ENCODE assay signal across 1 cellular context in the genomic region with DNA sequence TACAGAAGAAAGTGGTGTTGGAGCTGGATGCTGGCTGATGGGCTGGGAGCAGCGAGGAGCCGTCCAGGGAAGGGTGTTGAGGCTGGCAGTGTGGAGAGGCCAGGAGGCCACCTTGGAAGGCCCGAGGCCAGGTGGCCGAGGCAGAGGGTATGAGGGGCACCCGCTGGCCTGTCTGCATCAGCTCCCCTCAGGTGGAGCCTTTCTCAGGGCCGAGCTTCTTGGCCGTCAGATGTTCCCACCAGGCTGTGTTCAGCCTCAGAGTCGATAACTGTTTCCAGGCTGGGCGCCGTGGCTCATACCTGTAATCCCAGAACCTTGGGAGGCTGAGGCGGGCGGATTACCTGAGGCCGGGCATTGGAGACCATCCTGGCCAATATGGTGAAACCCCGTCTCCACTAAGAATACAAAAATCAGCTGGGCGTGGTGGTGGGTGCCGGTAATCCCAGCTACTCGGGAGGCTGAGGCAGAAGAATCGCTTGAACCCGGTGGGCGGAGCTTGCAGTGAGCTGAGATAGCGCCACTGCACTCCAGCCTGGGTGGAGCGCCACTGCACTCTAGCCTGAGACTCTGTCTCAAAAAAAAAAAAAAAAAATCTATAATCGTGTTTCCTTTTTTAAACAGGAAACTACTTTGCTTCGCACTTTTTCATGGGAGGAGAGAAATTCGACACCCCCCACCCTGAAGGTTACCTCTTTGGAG.
A peak's percentile ranks its signal among the peaks of the same experiment; 100 is the strongest.
TF ChIP-seq lines count a peak whose summit lies in the region.

No MANE protein-coding gene starts in this region.

TF ChIP-seq in K562, 482 proteins besides CTCF, POLR2A, EP300 and RAD21:
- TF ChIP-seq TBL1XR1 (IDR thresholded peaks at IDR 0.05; ENCODE audit: low read length in 2 of 2) (0 out of 4 replicates have a peak, but pooled peaks of 1 of the 2 experiments have one; percentile 15), ZNF384 (IDR thresholded peaks at IDR 0.05; ENCODE audit: low read depth, low read length) (peak; percentile 34; the same call in 1 of the 2 replicates)
- TF ChIP-seq, protein P1, sequence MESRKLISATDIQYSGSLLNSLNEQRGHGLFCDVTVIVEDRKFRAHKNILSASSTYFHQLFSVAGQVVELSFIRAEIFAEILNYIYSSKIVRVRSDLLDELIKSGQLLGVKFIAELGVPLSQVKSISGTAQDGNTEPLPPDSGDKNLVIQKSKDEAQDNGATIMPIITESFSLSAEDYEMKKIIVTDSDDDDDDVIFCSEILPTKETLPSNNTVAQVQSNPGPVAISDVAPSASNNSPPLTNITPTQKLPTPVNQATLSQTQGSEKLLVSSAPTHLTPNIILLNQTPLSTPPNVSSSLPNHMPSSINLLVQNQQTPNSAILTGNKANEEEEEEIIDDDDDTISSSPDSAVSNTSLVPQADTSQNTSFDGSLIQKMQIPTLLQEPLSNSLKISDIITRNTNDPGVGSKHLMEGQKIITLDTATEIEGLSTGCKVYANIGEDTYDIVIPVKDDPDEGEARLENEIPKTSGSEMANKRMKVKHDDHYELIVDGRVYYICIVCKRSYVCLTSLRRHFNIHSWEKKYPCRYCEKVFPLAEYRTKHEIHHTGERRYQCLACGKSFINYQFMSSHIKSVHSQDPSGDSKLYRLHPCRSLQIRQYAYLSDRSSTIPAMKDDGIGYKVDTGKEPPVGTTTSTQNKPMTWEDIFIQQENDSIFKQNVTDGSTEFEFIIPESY (CRISPR knock-in tag; IDR thresholded peaks at IDR 0.05): peak; percentile 97
- TF ChIP-seq, protein P2, sequence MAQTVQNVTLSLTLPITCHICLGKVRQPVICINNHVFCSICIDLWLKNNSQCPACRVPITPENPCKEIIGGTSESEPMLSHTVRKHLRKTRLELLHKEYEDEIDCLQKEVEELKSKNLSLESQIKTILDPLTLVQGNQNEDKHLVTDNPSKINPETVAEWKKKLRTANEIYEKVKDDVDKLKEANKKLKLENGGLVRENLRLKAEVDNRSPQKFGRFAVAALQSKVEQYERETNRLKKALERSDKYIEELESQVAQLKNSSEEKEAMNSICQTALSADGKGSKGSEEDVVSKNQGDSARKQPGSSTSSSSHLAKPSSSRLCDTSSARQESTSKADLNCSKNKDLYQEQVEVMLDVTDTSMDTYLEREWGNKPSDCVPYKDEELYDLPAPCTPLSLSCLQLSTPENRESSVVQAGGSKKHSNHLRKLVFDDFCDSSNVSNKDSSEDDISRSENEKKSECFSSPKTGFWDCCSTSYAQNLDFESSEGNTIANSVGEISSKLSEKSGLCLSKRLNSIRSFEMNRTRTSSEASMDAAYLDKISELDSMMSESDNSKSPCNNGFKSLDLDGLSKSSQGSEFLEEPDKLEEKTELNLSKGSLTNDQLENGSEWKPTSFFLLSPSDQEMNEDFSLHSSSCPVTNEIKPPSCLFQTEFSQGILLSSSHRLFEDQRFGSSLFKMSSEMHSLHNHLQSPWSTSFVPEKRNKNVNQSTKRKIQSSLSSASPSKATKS (CRISPR knock-in tag; IDR thresholded peaks at IDR 0.05): no peak
